In genomic region chr12:31961137-31961536, GRCh38 we compare ENCODE assay signal across 2 cellular contexts.
TF ChIP-seq lines count a peak whose summit lies in the region.

No MANE protein-coding gene starts in this region.

TF ChIP-seq in SK-N-SH, 30 proteins besides CTCF, POLR2A, EP300 and RAD21 (continued from another document):
- TF ChIP-seq REST (IDR thresholded peaks at IDR 0.05; ENCODE audit: low read depth, low read length): no peak
- no peak for TF ChIP-seq RFX5 (IDR thresholded peaks at IDR 0.05; ENCODE audit: low read length)
- TF ChIP-seq YY1 (IDR thresholded peaks at IDR 0.05; ENCODE audit: low read depth): no peak
- no peak for TF ChIP-seq EZH2phosphoT487 (IDR thresholded peaks at IDR 0.05; ENCODE audit: borderline replicate concordance, low read depth)
- TF ChIP-seq TCF12 (IDR thresholded peaks at IDR 0.05): no peak
- TF ChIP-seq MXI1 (IDR thresholded peaks at IDR 0.05; ENCODE audit: low read depth, low read length): no peak

TF ChIP-seq in SK-N-SH treated with all-trans-retinoic acid at 6 μM for 48 hours, 23 proteins besides CTCF, POLR2A, EP300 and RAD21 (continued from another document):
- TF ChIP-seq POU6F1 (CRISPR knock-in tag; IDR thresholded peaks at IDR 0.05; ENCODE audit: borderline replicate concordance, low read depth): no peak
- TF ChIP-seq OSR1 (CRISPR knock-in tag; IDR thresholded peaks at IDR 0.05): no peak
- TF ChIP-seq TCF4 (CRISPR knock-in tag; IDR thresholded peaks at IDR 0.05; ENCODE audit: borderline replicate concordance): no peak
- no peak for TF ChIP-seq RARB (CRISPR knock-in tag; IDR thresholded peaks at IDR 0.05)
- no peak for TF ChIP-seq GLIS3 (CRISPR knock-in tag; IDR thresholded peaks at IDR 0.05)
- TF ChIP-seq ZFP30 (CRISPR knock-in tag; IDR thresholded peaks at IDR 0.05): no peak
